Comparison of ENCODE assay signal across 8 cellular contexts in the genomic region with DNA sequence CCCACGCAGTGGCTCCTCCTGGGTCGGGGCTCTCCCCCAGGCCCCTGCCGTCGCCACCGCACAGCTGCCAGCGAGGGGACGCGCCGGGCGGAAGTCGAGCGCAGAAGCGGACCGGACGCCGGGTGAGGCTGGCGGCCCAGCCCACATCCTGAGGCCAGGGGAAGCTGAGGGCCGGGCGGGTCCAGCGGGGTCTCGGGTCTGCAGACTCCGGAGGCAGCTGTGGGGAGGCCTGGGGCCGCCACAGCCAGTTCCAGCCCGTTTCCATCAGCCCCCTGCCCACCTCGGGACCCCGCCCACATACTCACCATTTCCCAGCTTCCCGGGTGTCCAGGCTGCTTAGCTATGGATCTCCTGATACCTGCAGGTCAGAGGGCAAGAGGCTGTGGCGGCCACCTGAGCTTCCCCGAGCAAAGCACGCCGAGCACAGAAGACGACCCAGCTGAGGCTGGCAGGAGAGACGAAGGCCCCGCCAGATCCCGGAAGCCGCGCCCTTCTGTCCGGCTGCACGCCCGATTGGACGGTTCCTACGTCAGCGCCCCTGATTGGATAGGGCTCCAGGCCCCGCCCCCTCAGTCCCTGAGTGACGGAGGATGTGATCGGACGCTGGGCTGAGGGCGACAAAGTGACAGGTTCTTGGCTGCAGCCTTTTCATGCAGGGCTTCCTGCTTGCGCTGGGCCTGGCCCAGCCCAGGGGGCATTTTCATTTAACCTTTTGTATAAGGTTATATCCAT. TPM values are rescaled to one million over a fixed set of nuclear protein-coding genes. Genes with fewer than 3 reads are reported as not detected.
DNase-seq lines count a peak whose midpoint lies in the region; ATAC-seq, FAIRE-seq and TF ChIP-seq lines count a peak whose summit lies in the region.

No MANE protein-coding gene starts in this region.

- H3K27ac ChIP-seq in adipose tissue (ENCODE audit: low read depth, low read length) (peak overlapping the region; percentile 95), heart right ventricle (peak overlapping the region; percentile 89 to 97 (median 92)), upper lobe of right lung (peak overlapping the region; percentile 94)

- H3K27me3 ChIP-seq in heart right ventricle, result no peaks in the 10 kb centered on the region
- H3K27me3 ChIP-seq in upper lobe of right lung, result no peaks in the 10 kb centered on the region

- DNase-seq in GM12892 (ENCODE audit: insufficient read length) (peak; percentile 77), NCI-H1436 (lab: John Stamatoyannopoulos, UW) (peak; percentile 98), SW480 (ENCODE audit: low spot score) (peak; percentile 95), heart right ventricle (peak; percentile 98), posterior cingulate gyrus (peak; percentile 94 to 100 (median 98)), upper lobe of right lung (peak; percentile 99)

- peak; percentile 88 for TF ChIP-seq POLR2A in GM12892 (IDR thresholded peaks at IDR 0.05; ENCODE audit: low read depth, low read length)

- H3K36me3 ChIP-seq in heart right ventricle, result peaks cover 0 to 24% (median 0%) of the 10 kb centered on the region in 9 donors
- H3K36me3 ChIP-seq in upper lobe of right lung, result no peaks in the 10 kb centered on the region

- FAIRE-seq in GM12892 (lab: Jason Lieb, UNC), result peak; percentile 97

- peak overlapping the region; percentile 72 to 96 (median 92) for H3K4me3 ChIP-seq in heart right ventricle
- peak overlapping the region; percentile 91 for H3K4me3 ChIP-seq in upper lobe of right lung

- H3K9me3 ChIP-seq in heart right ventricle (no peaks in the 10 kb centered on the region), upper lobe of right lung (no peaks in the 10 kb centered on the region)

- ATAC-seq in HG02840 (IDR thresholded peaks at IDR 0.05; ENCODE audit: low FRiP score, unreplicated experiment) (peak; percentile 96), heart right ventricle (peak; percentile 100), upper lobe of right lung (peak; percentile 100)

- H3K4me1 ChIP-seq in heart right ventricle, result peaks cover 0 to 36% (median 21%) of the 10 kb centered on the region in 9 donors
- peaks cover 24% of the 10 kb centered on the region for H3K4me1 ChIP-seq in upper lobe of right lung

- TF ChIP-seq CTCF in heart right ventricle (IDR thresholded peaks at IDR 0.05) (no peak), upper lobe of right lung (IDR thresholded peaks at IDR 0.05) (no peak)

- WGBS in adipose tissue, 3 donors, result 0 to 1% (median 0%) methylated on average over 44 to 49 of the region's 49 CpGs
- 0% methylated on average over 49 of the region's 49 CpGs for WGBS in heart right ventricle, 2 donors

- intact Hi-C loops in heart right ventricle (cut with DNase I) (loop anchor here in 3 of 10 donors (2.0 to 10.0 kb wide), 4 partner anchors 38 to 133 kb away; a partner anchor contains a TSS), posterior cingulate gyrus (cut with DNase I) (loop anchor here (2.0 kb wide), 1 partner anchor 120 kb away; a partner anchor contains a TSS), upper lobe of right lung (cut with DNase I) (no loop called here)

RNA-seq across cellular contexts. Expression of a gene that starts 38.7 kb away (rescaled TPM):
- 8.6 TPM for polyA plus RNA-seq in GM12892 (2012; ENCODE audit: missing spikeins)
- polyA plus RNA-seq in adipose tissue, result 1 to 10 TPM; 1.7 to 2.5 (median 1.9) TPM
- 10 to 100 TPM in 6 of 10 donors, 1 to 10 TPM in 4; 7.7 to 13.5 (median 10.2) TPM for total RNA-seq in heart right ventricle
- polyA plus RNA-seq in heart right ventricle, result 1 to 10 TPM in 1 of 2 donors, under 1 TPM in 1; 0.51 to 1.0 TPM
- total RNA-seq in upper lobe of right lung, result 23.5 TPM

RNA-seq across cellular contexts. Expression of a gene that starts 45.3 kb away (rescaled TPM):
- polyA plus RNA-seq in GM12892 (2012; ENCODE audit: missing spikeins), result not detected
- polyA plus RNA-seq in adipose tissue (not detected), heart right ventricle (not detected)
- total RNA-seq in heart right ventricle (not detected), upper lobe of right lung (not detected)

Comparison
In these comparisons a context has a peak if more than half of its experiments do, and no peak if none do; other contexts are left out.
1. Peak in every context shown above with its lines: DNase-seq, ATAC-seq, H3K4me3 ChIP-seq and H3K27ac ChIP-seq.